Comparison of ENCODE assay signal across 17 cellular contexts in the genomic region with DNA sequence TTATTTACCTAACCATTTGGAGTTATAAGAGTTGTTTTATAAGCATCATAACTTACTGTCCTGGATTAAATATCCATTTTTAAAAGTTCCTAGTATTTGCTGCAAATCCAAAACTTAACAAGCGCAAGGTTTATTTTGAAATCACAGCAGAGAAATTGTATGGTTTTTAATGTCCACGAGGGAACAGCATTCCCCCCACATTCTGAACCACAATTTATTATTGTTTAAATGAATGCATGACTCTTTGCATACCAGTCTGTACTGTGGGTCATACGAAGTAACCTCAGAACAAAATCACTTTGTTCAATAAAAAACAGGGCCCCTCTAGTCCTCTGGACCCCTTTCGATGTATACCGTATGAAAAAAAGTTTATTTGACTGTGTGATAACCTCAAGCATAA.
"Had no signal": no experiment of that assay in that cellular context is flagged by ENCODE, and none has a peak within 500 bp of the region (broad histone marks: within the 10 kb centered on the region; RNA-seq: fewer than 3 reads in every experiment).

No MANE protein-coding gene starts in this region.

- DNase-seq: dorsolateral prefrontal cortex; effector memory CD4-positive, alpha-beta T cell; foreskin melanocyte; heart left ventricle; hypothalamus; islet precursor cell; natural killer cell; nucleus accumbens; ovary; sigmoid colon; stimulated activated CD4-positive, alpha-beta T cell treated with anti-CD3 and anti-CD28 coated beads, Interleukin-12 subunit alpha, Interleukin-12 subunit beta, amount 100 ng/mL, for 4 hours; stimulated activated naive CD4-positive, alpha-beta T cell; stomach; substantia nigra; trophoblast cell had no signal

- H3K4me3 Mint-ChIP-seq: natural killer cell, neural progenitor cell had no signal

- FAIRE-seq: urothelium cell line had no signal

- H3K9me3 Mint-ChIP-seq: neural progenitor cell had no signal

- H3K36me3 Mint-ChIP-seq: natural killer cell, neural progenitor cell had no signal

- H3K27ac Mint-ChIP-seq: natural killer cell, neural progenitor cell had no signal

- H3K4me1 Mint-ChIP-seq: natural killer cell had no signal
